ENCODE assay signal across 25 cellular contexts in genomic region chr3:183578179-183578578, GRCh38. TPM values are rescaled to one million over a fixed set of nuclear protein-coding genes. Genes with fewer than 3 reads are reported as not detected.
"Had no signal": no experiment of that assay in that cellular context is flagged by ENCODE, and none has a peak within 500 bp of the region (broad histone marks: within the 10 kb centered on the region; RNA-seq: fewer than 3 reads in every experiment).

No MANE protein-coding gene starts in this region.

- H3K9me3 Mint-ChIP-seq: activated CD4-positive, alpha-beta T cell treated with anti-CD3 and anti-CD28 coated beads, Interleukin-2, amount 10 ng/mL, durations not matched to agents 7 days and 5 days; naive B cell; T-helper 1 cell treated with Interleukin-12 subunit alpha and Interleukin-12 subunit beta and Interleukin-4 antibody, amounts not matched to agents 30 μg/mL and 1 μg/mL, for 36 hours had no signal

- H3K27ac Mint-ChIP-seq: activated CD8-positive, alpha-beta T cell treated with anti-CD3 and anti-CD28 coated beads, Interleukin-2, amount 10 ng/mL, durations not matched to agents 7 days and 5 days; activated naive CD8-positive, alpha-beta T cell; T-helper 1 cell treated with Interleukin-12 subunit alpha and Interleukin-12 subunit beta and Interleukin-4 antibody, amounts not matched to agents 30 μg/mL and 1 μg/mL, for 36 hours had no signal

- DNase-seq: activated CD4-positive, alpha-beta T cell treated with anti-CD3 and anti-CD28 coated beads, Interleukin-2, amount 10 ng/mL, durations not matched to agents 7 days and 5 days; activated CD4-positive, CD25-positive, alpha-beta regulatory T cell treated with anti-CD3 and anti-CD28 coated beads, Interleukin-2, amount 50 U/mL, for 72 hours; activated CD8-positive, alpha-beta T cell treated with anti-CD3 and anti-CD28 coated beads, Interleukin-2, amount 10 ng/mL, durations not matched to agents 7 days and 5 days; activated gamma-delta T cell treated with Interleukin-2 at 50 U/mL for 16 hours; adrenal gland; brain microvascular endothelial cell; caudate nucleus; dermis blood vessel endothelial cell; effector CD8-positive, alpha-beta T cell; erythroblast; foreskin keratinocyte; left colon; mesenchymal stem cell; naive B cell; pancreas; right cardiac atrium; stimulated activated CD4-positive, alpha-beta T cell treated with anti-CD3 and anti-CD28 coated beads, Interleukin-12 subunit alpha, Interleukin-12 subunit beta, amount 100 ng/mL, for 4 hours; stimulated activated CD4-positive, alpha-beta T cell treated with anti-CD3 and anti-CD28 coated beads, Interleukin-4, amount 100 ng/mL, for 4 hours; stimulated activated naive CD8-positive, alpha-beta T cell treated with anti-CD3 and anti-CD28 coated beads, Interleukin-15, Interleukin-2, amounts not matched to agents 100 U/mL and 50 U/mL, for 24 hours; upper lobe of left lung had no signal

- H3K36me3 Mint-ChIP-seq: activated naive CD8-positive, alpha-beta T cell; naive B cell had no signal

- H3K4me3 ChIP-seq: adrenal gland, ascending aorta, pancreas, upper lobe of left lung had no signal

- H3K27me3 Mint-ChIP-seq: activated naive CD8-positive, alpha-beta T cell had no signal

- H3K9me3 ChIP-seq: adrenal gland, ascending aorta, pancreas, upper lobe of left lung had no signal

- H3K27me3 ChIP-seq: adrenal gland, ascending aorta, pancreas, upper lobe of left lung had no signal

- H3K36me3 ChIP-seq: adrenal gland, ascending aorta, brain microvascular endothelial cell, pancreas, upper lobe of left lung had no signal

- H3K27ac ChIP-seq: adrenal gland, ascending aorta, brain microvascular endothelial cell, foreskin keratinocyte, pancreas, upper lobe of left lung, VCaP had no signal

- H3K4me3 Mint-ChIP-seq: activated CD4-positive, alpha-beta T cell treated with anti-CD3 and anti-CD28 coated beads, Interleukin-2, amount 10 ng/mL, durations not matched to agents 7 days and 5 days; activated CD8-positive, alpha-beta T cell treated with anti-CD3 and anti-CD28 coated beads, Interleukin-2, amount 10 ng/mL, durations not matched to agents 7 days and 5 days; activated naive CD8-positive, alpha-beta T cell; T-helper 1 cell treated with Interleukin-12 subunit alpha and Interleukin-12 subunit beta and Interleukin-4 antibody, amounts not matched to agents 30 μg/mL and 1 μg/mL, for 36 hours had no signal

- H3K4me1 ChIP-seq: ascending aorta, foreskin keratinocyte, pancreas had no signal

- ATAC-seq: activated CD8-positive, alpha-beta T cell treated with anti-CD3 and anti-CD28 coated beads, Interleukin-2, amount 10 ng/mL, durations not matched to agents 7 days and 5 days; foreskin keratinocyte; left colon; pancreas; right cardiac atrium; stimulated activated naive CD8-positive, alpha-beta T cell treated with anti-CD3 and anti-CD28 coated beads, Interleukin-15, Interleukin-2, amounts not matched to agents 100 U/mL and 50 U/mL, for 24 hours had no signal

RNA-seq across cellular contexts. Expression of gene KLHL6, which starts 22.7 kb away (rescaled TPM):
- total RNA-seq: fibroblast of lung had no signal
- polyA plus RNA-seq: fibroblast of lung had no signal
